In the genomic region with DNA sequence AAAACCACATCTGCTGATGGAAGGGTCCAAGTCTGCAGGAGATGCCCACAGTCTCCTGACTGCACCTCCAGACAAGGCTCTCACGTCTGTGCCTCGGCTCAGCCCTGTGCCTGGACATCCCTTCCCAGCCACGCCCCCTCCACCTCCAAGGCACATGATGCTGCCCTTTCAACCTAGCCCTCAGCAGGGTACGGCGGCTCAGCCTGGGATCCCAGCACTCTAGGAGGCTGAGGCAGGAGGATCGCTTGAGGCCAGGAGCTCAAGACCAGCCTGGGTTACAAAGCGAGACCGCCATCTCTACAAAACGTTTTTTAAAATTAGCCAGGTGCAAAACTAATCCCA, we compare ENCODE assay signal across 27 cellular contexts.
"Had no signal": no experiment of that assay in that cellular context is flagged by ENCODE, and none has a peak within 500 bp of the region (broad histone marks: within the 10 kb centered on the region; RNA-seq: fewer than 3 reads in every experiment).

No MANE protein-coding gene starts in this region.

- H3K9me3 Mint-ChIP-seq: naive thymus-derived CD4-positive, alpha-beta T cell; natural killer cell; nephron; neural progenitor cell; stimulated activated effector memory CD8-positive, alpha-beta T cell treated with anti-CD3 and anti-CD28 coated beads, Interleukin-12 subunit alpha, Interleukin-12 subunit beta, amount 100 ng/mL, for 72 hours; stimulated activated naive B cell treated with anti-CD40 and anti-IgM and Interleukin-4, amounts not matched to agents 10 μg/mL and 1 μg/mL and 100 μg/mL, for 72 hours; stimulated activated naive CD8-positive, alpha-beta T cell treated with anti-CD3 and anti-CD28 coated beads, Interleukin-15, Interleukin-2, amounts not matched to agents 100 ng/mL and 50 ng/mL, for 24 hours had no signal

- H3K4me3 ChIP-seq: neural progenitor cell, pancreas, prostate gland, right atrium auricular region, right lobe of liver, sigmoid colon, stomach, thoracic aorta, thyroid gland, tibial nerve, upper lobe of right lung, uterus had no signal

- H3K27me3 Mint-ChIP-seq: naive thymus-derived CD4-positive, alpha-beta T cell; stimulated activated naive B cell treated with anti-CD40 and anti-IgM and Interleukin-4, amounts not matched to agents 10 μg/mL and 1 μg/mL and 100 μg/mL, for 72 hours; stimulated activated naive CD8-positive, alpha-beta T cell treated with anti-CD3 and anti-CD28 coated beads, Interleukin-15, Interleukin-2, amounts not matched to agents 100 ng/mL and 50 ng/mL, for 24 hours had no signal

- H3K27me3 ChIP-seq: neural progenitor cell, pancreas, right atrium auricular region, right lobe of liver, sigmoid colon, stomach, thyroid gland, tibial nerve, upper lobe of right lung, uterus had no signal

- H3K36me3 ChIP-seq: neural progenitor cell, uterus had no signal

- H3K36me3 Mint-ChIP-seq: natural killer cell had no signal

- H2AFZ ChIP-seq: neural progenitor cell had no signal

- H3K4me3 Mint-ChIP-seq: natural killer cell; nephron; neural progenitor cell; stimulated activated effector memory CD8-positive, alpha-beta T cell treated with anti-CD3 and anti-CD28 coated beads, Interleukin-12 subunit alpha, Interleukin-12 subunit beta, amount 100 ng/mL, for 72 hours; stimulated activated naive B cell treated with anti-CD40 and anti-IgM and Interleukin-4, amounts not matched to agents 10 μg/mL and 1 μg/mL and 100 μg/mL, for 72 hours; stimulated activated naive CD8-positive, alpha-beta T cell treated with anti-CD3 and anti-CD28 coated beads, Interleukin-15, Interleukin-2, amounts not matched to agents 100 ng/mL and 50 ng/mL, for 24 hours had no signal

- ATAC-seq: naive thymus-derived CD4-positive, alpha-beta T cell; natural killer cell; pancreas; right lobe of liver; stimulated activated effector memory CD8-positive, alpha-beta T cell treated with anti-CD3 and anti-CD28 coated beads, Interleukin-12 subunit alpha, Interleukin-12 subunit beta, amount 100 ng/mL, for 72 hours; stimulated activated naive B cell treated with anti-CD40 and anti-IgM and Interleukin-4, amounts not matched to agents 10 μg/mL and 1 μg/mL and 100 μg/mL, for 72 hours; upper lobe of right lung had no signal

- H3K4me1 ChIP-seq: neural progenitor cell, pancreas, prostate gland, right lobe of liver, sigmoid colon, stomach, tibial nerve, upper lobe of right lung, uterus had no signal

- DNase-seq: naive thymus-derived CD4-positive, alpha-beta T cell; natural killer cell; occipital lobe; pancreas; retina; right lobe of liver; sigmoid colon; small intestine; stimulated activated CD4-positive, alpha-beta T cell treated with anti-CD3 and anti-CD28 coated beads, Interleukin-15, amount 100 ng/mL, for 24 hours; stimulated activated CD4-positive, alpha-beta T cell treated with anti-CD3 and anti-CD28 coated beads, Interleukin-2, amount 100 ng/mL, for 24 hours; stimulated activated CD4-positive, alpha-beta T cell treated with anti-CD3 and anti-CD28 coated beads, Interleukin-2, amount 100 ng/mL, for 48 hours; stimulated activated CD4-positive, alpha-beta T cell treated with anti-CD3 and anti-CD28 coated beads, Interleukin-4, amount 100 ng/mL, for 24 hours; stimulated activated naive B cell treated with anti-CD40 and anti-IgM and Interleukin-4, amounts not matched to agents 10 μg/mL and 1 μg/mL and 100 μg/mL, for 72 hours; stimulated activated naive CD4-positive, alpha-beta T cell treated with Interleukin-2 at 50 U/mL for 16 hours; stomach; thyroid gland; trophoblast cell; upper lobe of right lung; uterus had no signal

- H3K9me3 ChIP-seq: pancreas, prostate gland, right atrium auricular region, right lobe of liver, sigmoid colon, stomach, thoracic aorta, thyroid gland, tibial nerve, upper lobe of right lung, uterus had no signal

- H3K4me1 Mint-ChIP-seq: natural killer cell, nephron, neural progenitor cell had no signal

- H3K27ac Mint-ChIP-seq: naive thymus-derived CD4-positive, alpha-beta T cell; natural killer cell; nephron; neural progenitor cell; stimulated activated effector memory CD8-positive, alpha-beta T cell treated with anti-CD3 and anti-CD28 coated beads, Interleukin-12 subunit alpha, Interleukin-12 subunit beta, amount 100 ng/mL, for 72 hours; stimulated activated naive CD8-positive, alpha-beta T cell treated with anti-CD3 and anti-CD28 coated beads, Interleukin-15, Interleukin-2, amounts not matched to agents 100 ng/mL and 50 ng/mL, for 24 hours had no signal

- H3K27ac ChIP-seq: neural progenitor cell, pancreas, prostate gland, right atrium auricular region, right lobe of liver, sigmoid colon, stomach, thoracic aorta, thyroid gland, tibial nerve, upper lobe of right lung, uterus had no signal

- H3K4me2 ChIP-seq: neural progenitor cell had no signal
